ENCODE assay signal across 8 cellular contexts in the genomic region with DNA sequence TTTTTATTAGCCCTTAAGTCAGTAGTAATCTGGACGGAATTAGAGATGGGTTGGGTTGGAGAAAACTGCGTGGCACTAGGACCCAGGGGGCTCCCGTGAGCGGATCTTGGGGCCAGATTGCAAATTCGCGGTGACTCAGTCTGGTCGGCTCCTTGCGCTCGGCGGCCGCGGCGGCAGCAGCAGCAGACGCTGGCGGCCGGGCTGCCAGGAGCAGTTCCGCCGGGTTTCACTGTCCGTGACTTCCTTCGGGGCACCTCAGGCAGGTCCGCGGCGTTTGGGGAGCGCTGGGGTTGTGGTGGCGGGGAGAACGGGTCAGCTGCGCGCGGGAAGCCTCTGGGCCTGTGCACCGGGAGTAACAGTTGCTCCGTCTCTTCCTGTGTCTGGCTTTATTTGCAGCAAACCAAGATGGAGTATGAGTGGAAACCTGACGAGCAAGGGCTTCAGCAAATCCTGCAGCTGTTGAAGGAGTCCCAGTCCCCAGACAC. TPM values are rescaled to one million over a fixed set of nuclear protein-coding genes. Genes with fewer than 3 reads are reported as not detected.
DNase-seq lines count a peak whose midpoint lies in the region; ATAC-seq and TF ChIP-seq lines count a peak whose summit lies in the region.

No MANE protein-coding gene starts in this region.

- DNase-seq in GM06990 (ENCODE audit: extremely low read depth, insufficient read length) (peak; percentile 88), HEK293T (ENCODE audit: extremely low spot score) (peak; percentile 79), MV-4-11 (lab: John Stamatoyannopoulos, UW) (peak; percentile 81), SKM-1 (lab: John Stamatoyannopoulos, UW; ENCODE audit: unreplicated experiment) (peak; percentile 64), Right ventricle myocardium superior (peak; percentile 94), ovary (peak; percentile 82 to 88 (median 85)), thyroid gland (peak; percentile 90 to 92)
- DNase-seq in activated naive CD8-positive, alpha-beta T cell treated with anti-CD3 and anti-CD28 coated beads, Interleukin-2, amount 10 ng/mL, durations not matched to agents 7 days and 5 days, result peak; percentile 88

- peaks cover 8% of the 10 kb centered on the region for H3K27me3 Mint-ChIP-seq in activated naive CD8-positive, alpha-beta T cell treated with anti-CD3 and anti-CD28 coated beads, Interleukin-2, amount 10 ng/mL, durations not matched to agents 7 days and 5 days

- CTCF ChIA-PET in HEK293T (lab: Yijun Ruan, JAX), result no interaction called here

- peak; percentile 83 for ATAC-seq in activated naive CD8-positive, alpha-beta T cell treated with anti-CD3 and anti-CD28 coated beads, Interleukin-2, amount 10 ng/mL, durations not matched to agents 7 days and 5 days (ENCODE audit: low read depth)
- peak; percentile 97 for ATAC-seq in Right ventricle myocardium superior (ENCODE audit: poor library complexity)

- TF ChIP-seq EP300 in ovary (IDR thresholded peaks at IDR 0.05), result no peak

- H3K9me3 Mint-ChIP-seq in activated naive CD8-positive, alpha-beta T cell treated with anti-CD3 and anti-CD28 coated beads, Interleukin-2, amount 10 ng/mL, durations not matched to agents 7 days and 5 days, result no peaks in the 10 kb centered on the region

- H3K9me3 ChIP-seq in ovary, result no peaks in the 10 kb centered on the region
- no peaks in the 10 kb centered on the region for H3K9me3 ChIP-seq in thyroid gland

- H3K4me3 ChIP-seq in GM06990 (replicated peaks; ENCODE audit: low read depth, low read length) (peak overlapping the region; percentile 88), ovary (peak overlapping the region; percentile 80), thyroid gland (replicated peaks in 1 of 3) (peak overlapping the region; percentile 34 to 83 (median 64))

- peaks cover 27% of the 10 kb centered on the region for H3K4me1 Mint-ChIP-seq in activated naive CD8-positive, alpha-beta T cell treated with anti-CD3 and anti-CD28 coated beads, Interleukin-2, amount 10 ng/mL, durations not matched to agents 7 days and 5 days

- H3K36me3 ChIP-seq in GM06990 (ENCODE audit: control insufficient read depth, insufficient read depth, low read length) (peaks cover 3% of the 10 kb centered on the region; the same call in 1 of the 2 replicates), ovary (no peaks in the 10 kb centered on the region), thyroid gland (peaks cover 0 to 2% of the 10 kb centered on the region in 2 donors)

- peaks cover 8% of the 10 kb centered on the region for H3K4me1 ChIP-seq in ovary (ENCODE audit: insufficient read depth)
- peaks cover 54 to 61% of the 10 kb centered on the region in 2 donors for H3K4me1 ChIP-seq in thyroid gland

- H3K27ac Mint-ChIP-seq in activated naive CD8-positive, alpha-beta T cell treated with anti-CD3 and anti-CD28 coated beads, Interleukin-2, amount 10 ng/mL, durations not matched to agents 7 days and 5 days, result peak overlapping the region; percentile 97

- peak; percentile 68 for TF ChIP-seq POLR2A in ovary (IDR thresholded peaks at IDR 0.05)
- peak; percentile 59 to 93 for TF ChIP-seq POLR2A in thyroid gland (IDR thresholded peaks at IDR 0.05)

- peak overlapping the region; percentile 97 for H3K4me3 Mint-ChIP-seq in activated naive CD8-positive, alpha-beta T cell treated with anti-CD3 and anti-CD28 coated beads, Interleukin-2, amount 10 ng/mL, durations not matched to agents 7 days and 5 days

- intact Hi-C loops in Right ventricle myocardium superior (cut with DNase I) (no loop called here), ovary (cut with DNase I) (loop anchor here in 1 of 4 donors (2.0 kb wide), 1 partner anchor 31 kb away; the partner anchor contains the start of gene TNPO1), thyroid gland (cut with DNase I) (no loop called here)

- H3K27me3 ChIP-seq in GM06990 (replicated peaks; ENCODE audit: control insufficient read depth, insufficient read depth, low read length) (no peaks in the 10 kb centered on the region), ovary (no peaks in the 10 kb centered on the region), thyroid gland (no peaks in the 10 kb centered on the region)

- WGBS in ovary, 3 donors, result 0 to 1% (median 1%) methylated on average over 27 to 32 of the region's 32 CpGs
- WGBS in thyroid gland, 2 donors, result 1% methylated on average over 4 to 32 of the region's 32 CpGs

- POLR2A ChIA-PET in HEK293T (lab: Yijun Ruan, JAX), result interaction anchor here (1.8 kb wide), 1 partner anchor 57 kb away, joined by 4 read pairs; no protein-coding TSS in a partner anchor
- POLR2A ChIA-PET in activated naive CD8-positive, alpha-beta T cell treated with anti-CD3 and anti-CD28 coated beads, Interleukin-2, amount 10 ng/mL, durations not matched to agents 7 days and 5 days (lab: Charles Lee), result interaction anchor here (0.6 to 3.6 kb wide), 3 partner anchors 13 to 542 kb away, joined by 3 to 30 read pairs (median 6); partner anchors contain the start of gene TNPO1

- TF ChIP-seq CTCF in GM06990 (IDR thresholded peaks at IDR 0.05; ENCODE audit: insufficient read depth, low read length, poor library complexity, severe bottlenecking) (no peak), ovary (IDR thresholded peaks at IDR 0.05) (no peak), thyroid gland (IDR thresholded peaks at IDR 0.05) (peak in 2 of 6 experiments; percentile 10 to 11)

- peak overlapping the region; percentile 54 to 76 for H3K27ac ChIP-seq in ovary
- peak overlapping the region; percentile 92 to 96 (median 93) for H3K27ac ChIP-seq in thyroid gland

- peaks cover 13% of the 10 kb centered on the region for H3K36me3 Mint-ChIP-seq in activated naive CD8-positive, alpha-beta T cell treated with anti-CD3 and anti-CD28 coated beads, Interleukin-2, amount 10 ng/mL, durations not matched to agents 7 days and 5 days

TF ChIP-seq in HEK293T, 16 proteins besides CTCF, POLR2A, EP300 and RAD21:
- TF ChIP-seq FOXK2 (IDR thresholded peaks at IDR 0.05), result no peak
- no peak for TF ChIP-seq TARDBP (IDR thresholded peaks at IDR 0.05)
- no peak for TF ChIP-seq LEF1 (IDR thresholded peaks at IDR 0.05; ENCODE audit: borderline replicate concordance)
- TF ChIP-seq PKNOX1 (IDR thresholded peaks at IDR 0.05), result no peak
- TF ChIP-seq BHLHE40 (IDR thresholded peaks at IDR 0.05; ENCODE audit: borderline replicate concordance), result no peak
- TF ChIP-seq CTBP1 (IDR thresholded peaks at IDR 0.05; ENCODE audit: borderline replicate concordance), result peak; percentile 48; the same call in 1 of the 2 replicates
- no peak for TF ChIP-seq ZNF384 (IDR thresholded peaks at IDR 0.05)
- no peak for TF ChIP-seq NFRKB (IDR thresholded peaks at IDR 0.05)
- peak; percentile 55; the same call in 1 of the 2 replicates for TF ChIP-seq ELF4 (IDR thresholded peaks at IDR 0.05)
- TF ChIP-seq ARNT (IDR thresholded peaks at IDR 0.05), result no peak
- TF ChIP-seq FOXA1 (IDR thresholded peaks at IDR 0.05), result no peak
- no peak for TF ChIP-seq SP1 (IDR thresholded peaks at IDR 0.05)
- TF ChIP-seq HDGF (IDR thresholded peaks at IDR 0.05; ENCODE audit: borderline replicate concordance), result no peak
- peak; percentile 93 for TF ChIP-seq FOXM1 (IDR thresholded peaks at IDR 0.05; ENCODE audit: borderline replicate concordance)
- no peak for TF ChIP-seq L3MBTL2 (conservative IDR thresholded peaks at IDR 0.05)
TF ChIP-seq in HEK293T: peak in this region for 3.

RNA-seq across cellular contexts. Expression of gene TNPO1, which starts 31.6 kb away (rescaled TPM):
- total RNA-seq in activated naive CD8-positive, alpha-beta T cell treated with anti-CD3 and anti-CD28 coated beads, Interleukin-2, amount 10 ng/mL, durations not matched to agents 7 days and 5 days, result 10 to 100 TPM; 76.2 to 81.0 TPM
- total RNA-seq in Right ventricle myocardium superior (61.2 TPM), ovary (10 to 100 TPM; 48.6 to 99.3 (median 77.8) TPM), thyroid gland (100 to 1,000 TPM; 122 to 319 (median 206) TPM)
- polyA plus RNA-seq in ovary, result 10 to 100 TPM; 14.9 to 44.2 TPM

Comparison
In these comparisons a context has a peak if more than half of its experiments do, and no peak if none do; other contexts are left out.
1. Peak in every context shown above with its lines: DNase-seq, ATAC-seq, H3K4me3 ChIP-seq and H3K27ac ChIP-seq.